Comparison of ENCODE assay signal across 8 cellular contexts in the genomic region with DNA sequence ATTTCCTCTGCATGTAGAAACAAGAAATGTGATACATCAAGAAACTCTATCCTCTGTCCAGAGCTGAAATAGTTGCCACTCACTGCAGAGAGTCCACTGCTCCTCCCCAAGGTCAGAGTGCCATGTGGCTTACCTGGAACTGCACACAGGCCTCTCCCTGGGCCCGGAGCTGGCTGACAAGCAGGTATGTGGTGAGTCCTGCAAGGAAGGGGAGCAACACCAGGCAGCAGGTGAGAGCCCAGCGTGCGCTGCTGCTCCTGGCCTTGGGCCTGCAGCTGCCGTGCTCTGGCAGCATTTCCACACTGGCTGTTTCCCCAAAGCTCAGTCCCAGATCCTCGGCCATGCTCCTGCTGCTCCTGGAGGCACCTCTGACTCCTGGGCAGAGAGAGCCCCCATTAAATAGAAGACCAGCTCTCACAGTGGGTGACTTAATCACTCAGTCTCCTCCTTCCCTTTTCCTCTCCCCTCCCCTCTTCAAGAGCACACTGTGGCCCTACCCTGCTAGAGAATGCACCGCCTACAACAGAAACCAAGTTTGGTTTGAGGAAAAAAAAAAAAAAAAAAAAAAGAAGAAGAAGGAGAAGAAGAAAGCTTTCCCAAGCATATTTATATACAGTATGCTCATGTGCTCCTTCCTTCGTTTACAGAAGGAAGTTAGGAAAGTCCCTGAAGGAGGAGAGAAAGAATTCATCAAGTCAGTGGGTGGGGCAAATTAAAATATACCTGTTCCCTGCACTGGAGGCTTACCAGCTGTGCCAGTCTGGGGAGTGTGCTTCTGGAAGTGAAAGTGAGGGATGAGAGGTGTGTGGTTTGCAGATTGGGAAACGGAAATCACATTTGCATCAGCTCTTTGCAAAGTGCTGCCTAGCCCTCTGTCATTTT.
DNase-seq lines count a peak whose midpoint lies in the region; ATAC-seq and TF ChIP-seq lines count a peak whose summit lies in the region.

A gene (minus strand): TSS at position 370 of the 882 bp plus-strand sequence. CDS start 27 bp downstream, at position 343.

- peaks cover 34% of the 10 kb centered on the region for H3K4me1 ChIP-seq in parathyroid adenoma

- no peak within 1 kb of the TSS for H3K9ac ChIP-seq in parathyroid adenoma

- H2AFZ ChIP-seq in parathyroid adenoma, result peak within 1 kb of the TSS; percentile 77

- H3K79me2 ChIP-seq in parathyroid adenoma, result no peaks in the 10 kb centered on the region

- peak within 1 kb of the TSS; percentile 52 for H3K4me2 ChIP-seq in parathyroid adenoma (ENCODE audit: low read length)

- peak within 1 kb of the TSS; percentile 34 for H3K4me3 ChIP-seq in parathyroid adenoma (ENCODE audit: low read depth, low read length)

- ATAC-seq in GM19468 (IDR thresholded peaks at IDR 0.05; ENCODE audit: extremely low read depth, unreplicated experiment) (peak; percentile 97), HG03521 (IDR thresholded peaks at IDR 0.05; ENCODE audit: unreplicated experiment) (peak; percentile 73)

- peak within 1 kb of the TSS; percentile 89 for H3K27ac ChIP-seq in parathyroid adenoma

- H3K27me3 ChIP-seq in parathyroid adenoma (ENCODE audit: control insufficient read depth, insufficient read depth, low read length), result no peaks in the 10 kb centered on the region

- no peaks in the 10 kb centered on the region for H3K9me3 ChIP-seq in parathyroid adenoma (ENCODE audit: control insufficient read depth, low read length)

- no peaks in the 10 kb centered on the region for H3K36me3 ChIP-seq in parathyroid adenoma (ENCODE audit: control insufficient read depth, insufficient read depth, low read length)

- DNase-seq in DMS79 treated with DMSO at 0.1 percent for 48 hours (lab: John Stamatoyannopoulos, UW) (peak; percentile 87), SIG-M5 (lab: John Stamatoyannopoulos, UW) (peak; percentile 18), fibroblast of peridontal ligament (ENCODE audit: extremely low read depth) (peak; percentile 39), activated gamma-delta T cell (lab: John Stamatoyannopoulos, UW) (no peak), NCI-H446 (lab: John Stamatoyannopoulos, UW) (no peak)

- no peak for TF ChIP-seq CTCF in parathyroid adenoma (IDR thresholded peaks at IDR 0.05)

Comparison
In these comparisons a context has a peak if more than half of its experiments do, and no peak if none do; other contexts are left out.
1. DNase-seq: peak in DMS79 treated with DMSO at 0.1 percent for 48 hours (single experiment), SIG-M5 (single experiment) and fibroblast of peridontal ligament (single experiment); none in activated gamma-delta T cell (single experiment) and NCI-H446 (0 of 2).